2 cellular contexts compared by ENCODE assay signal in genomic region chr6:49563006-49563886, GRCh38.
TF ChIP-seq lines count a peak whose summit lies in the region.

No MANE protein-coding gene starts in this region.

TF ChIP-seq in A549, 52 proteins besides CTCF, POLR2A, EP300 and RAD21:
- TF ChIP-seq USF2 (IDR thresholded peaks at IDR 0.05), result no peak

TF ChIP-seq in K562, 482 proteins besides CTCF, POLR2A, EP300 and RAD21:
- TF ChIP-seq ARID1B (IDR thresholded peaks at IDR 0.05) (peak; percentile 65), MEIS2 (IDR thresholded peaks at IDR 0.05; ENCODE audit: partially characterized antibody) (peak; percentile 73), FOS (IDR thresholded peaks at IDR 0.05; ENCODE audit: extremely low read depth, insufficient read length) (no peak), THRA (IDR thresholded peaks at IDR 0.05) (no peak), DPF2 (IDR thresholded peaks at IDR 0.05) (peak; percentile 44; the same call in 1 of the 2 replicates), PBX2 (CRISPR knock-in tag; IDR thresholded peaks at IDR 0.05; ENCODE audit: low read depth) (no peak), PBX2 (tag; conservative IDR thresholded peaks at IDR 0.05; ENCODE audit: low read depth) (peak; percentile 41; the same call in 1 of the 2 replicates), MCM2 (IDR thresholded peaks at IDR 0.05; ENCODE audit: low read depth) (no peak), TCF3 (CRISPR knock-in tag; IDR thresholded peaks at IDR 0.05) (peak; percentile 65), ATF6 (CRISPR knock-in tag; IDR thresholded peaks at IDR 0.05) (no peak), GTF2A2 (tag; IDR thresholded peaks at IDR 0.05) (no peak), CBX3 (IDR thresholded peaks at IDR 0.05; ENCODE audit: borderline replicate concordance in 1 of 2, low read length in 2 of 2) (0 out of 3 replicates have a peak, but pooled peaks of 1 of the 2 experiments have one; percentile 47), MCM5 (IDR thresholded peaks at IDR 0.05; ENCODE audit: low read depth) (no peak), MYNN (IDR thresholded peaks at IDR 0.05) (no peak), MYNN (CRISPR knock-in tag; IDR thresholded peaks at IDR 0.05) (no peak), HOMEZ (CRISPR knock-in tag; IDR thresholded peaks at IDR 0.05) (no peak), HBP1 (CRISPR knock-in tag; IDR thresholded peaks at IDR 0.05) (no peak), NCOR1 (IDR thresholded peaks at IDR 0.05) (peak; percentile 29; the same call in 1 of the 2 replicates), BCOR (IDR thresholded peaks at IDR 0.05) (no peak), PKNOX1 (IDR thresholded peaks at IDR 0.05) (0 out of 2 replicates have a peak, but pooled peaks have one; percentile 7), FOXM1 (IDR thresholded peaks at IDR 0.05; ENCODE audit: low read depth) (peak; percentile 23; the same call in 1 of the 2 replicates), FOXM1 (CRISPR knock-in tag; IDR thresholded peaks at IDR 0.05; ENCODE audit: low read depth) (no peak), GTF3C2 (IDR thresholded peaks at IDR 0.05; ENCODE audit: borderline replicate concordance, extremely low read depth, insufficient read length) (no peak), MECOM (CRISPR knock-in tag; IDR thresholded peaks at IDR 0.05) (no peak), TRIM24 (IDR thresholded peaks at IDR 0.05) (peak; percentile 43 to 56; a peak in 2 of 4 replicates), ZFP1 (CRISPR knock-in tag; IDR thresholded peaks at IDR 0.05) (no peak), ELF1 (tag; IDR thresholded peaks at IDR 0.05) (no peak), ZBTB9 (CRISPR knock-in tag; IDR thresholded peaks at IDR 0.05) (no peak), EHMT2 (IDR thresholded peaks at IDR 0.05) (no peak), SP1 (CRISPR knock-in tag; IDR thresholded peaks at IDR 0.05) (no peak), KDM1A (IDR thresholded peaks at IDR 0.05) (peak; percentile 55 to 56), TAL1 (IDR thresholded peaks at IDR 0.05) (peak; percentile 70), DIDO1 (tag; IDR thresholded peaks at IDR 0.05; ENCODE audit: low read depth) (no peak), NFIC (IDR thresholded peaks at IDR 0.05) (peak; percentile 23; the same call in 1 of the 2 replicates), CBFA2T2 (conservative IDR thresholded peaks at IDR 0.05) (peak; percentile 67), KLF6 (CRISPR knock-in tag; IDR thresholded peaks at IDR 0.05; ENCODE audit: borderline replicate concordance) (no peak), TEAD4 (IDR thresholded peaks at IDR 0.05; ENCODE audit: low read length) (peak; percentile 55), TEAD4 (CRISPR knock-in tag; IDR thresholded peaks at IDR 0.05; ENCODE audit: borderline replicate concordance) (no peak), ZNF778 (CRISPR knock-in tag; IDR thresholded peaks at IDR 0.05) (no peak), ZNF398 (CRISPR knock-in tag; IDR thresholded peaks at IDR 0.05) (no peak), SMAD4 (CRISPR knock-in tag; conservative IDR thresholded peaks at IDR 0.05) (0 out of 2 replicates have a peak, but pooled peaks have one; percentile 26), STAT5A (IDR thresholded peaks at IDR 0.05; ENCODE audit: borderline replicate concordance, low read length) (peak; percentile 41; the same call in 1 of the 2 replicates), CBFA2T3 (IDR thresholded peaks at IDR 0.05) (peak; percentile 79)
